ENCODE assay signal across 8 cellular contexts in the genomic region with DNA sequence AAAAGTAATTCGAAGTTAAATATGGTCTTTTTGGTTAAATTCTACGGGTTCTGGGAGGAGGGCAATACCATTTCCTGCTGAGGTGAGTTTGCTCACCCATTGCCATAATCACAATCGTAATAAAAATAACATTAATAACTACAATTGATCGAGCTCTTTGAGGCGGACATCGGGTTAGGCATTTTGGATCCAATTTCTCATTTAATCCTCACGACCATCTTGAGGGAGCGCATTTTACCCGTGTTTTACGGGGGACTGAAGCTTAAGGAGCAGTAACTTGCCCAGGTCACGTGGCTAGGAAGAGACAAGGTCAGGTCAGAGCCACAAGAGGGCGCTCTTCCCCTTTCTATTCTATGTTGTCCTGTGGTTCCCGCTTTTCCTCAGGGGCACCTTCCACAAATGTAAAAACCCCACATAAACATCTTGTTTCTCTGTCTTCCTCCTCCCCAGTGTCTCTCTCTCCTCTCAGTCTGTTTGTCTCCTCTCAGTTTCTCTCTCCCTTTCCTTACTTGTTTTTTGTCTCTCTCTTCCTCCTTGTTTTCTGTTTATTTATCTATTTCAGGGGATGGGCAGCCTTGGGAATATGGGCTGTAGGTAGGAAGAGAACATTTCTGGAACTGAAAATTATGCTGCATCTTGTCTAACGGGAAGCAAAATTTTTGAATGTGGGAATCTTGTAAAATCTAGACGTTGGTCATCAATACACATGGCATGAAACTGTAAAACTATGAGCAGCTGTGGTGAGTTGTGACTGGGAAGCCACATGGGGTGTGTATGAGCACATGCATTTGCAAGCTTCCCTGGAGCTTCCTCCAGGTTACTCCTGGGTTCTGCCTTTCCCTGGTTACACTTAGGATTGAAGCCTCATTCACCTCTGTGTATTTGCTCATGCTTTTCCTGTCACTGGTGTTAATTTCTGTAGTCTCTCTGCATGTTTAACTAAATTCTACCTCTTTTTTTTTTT.
DNase-seq lines count a peak whose midpoint lies in the region; ATAC-seq and TF ChIP-seq lines count a peak whose summit lies in the region.

No MANE protein-coding gene starts in this region.

- peak overlapping the region; percentile 59 for H3K27ac Mint-ChIP-seq in Caco-2 (ENCODE audit: unreplicated experiment)

- peak overlapping the region; percentile 93 for H3K4me3 Mint-ChIP-seq in Caco-2 (ENCODE audit: unreplicated experiment)

- H3K4me1 ChIP-seq in Caco-2: 0 out of 2 replicates have a peak, but pooled peaks cover 3% of the 10 kb centered on the region

- H3K9me3 ChIP-seq in Caco-2: no peaks in the 10 kb centered on the region

- peaks cover 7% of the 10 kb centered on the region for H3K4me1 Mint-ChIP-seq in Caco-2 (ENCODE audit: low read depth, unreplicated experiment)

- ATAC-seq in GM21381 (IDR thresholded peaks at IDR 0.05; ENCODE audit: unreplicated experiment): peak; percentile 81

- TF ChIP-seq CTCF in Caco-2 (IDR thresholded peaks at IDR 0.05; ENCODE audit: insufficient read depth in 1 of 2, low read depth in 1 of 2, low read length in 1 of 2, severe bottlenecking in 1 of 2, unreplicated experiment in 1 of 2): peak; percentile 66 to 82

- H3K27ac ChIP-seq in epithelial cell of prostate: peak overlapping the region; percentile 59

- no peaks in the 10 kb centered on the region for H3K36me3 Mint-ChIP-seq in Caco-2 (ENCODE audit: insufficient read depth, unreplicated experiment)

- CTCF ChIA-PET in Caco-2 (lab: Charles Lee): interaction anchor here (0.6 to 1.9 kb wide), 10 partner anchors 9 to 553 kb away, joined by 3 to 10 read pairs (median 5); no protein-coding TSS in a partner anchor

- no TSS peak for BruUV-seq in Caco-2 (replicated peaks; lab: Mats Ljungman, UMichigan)

- POLR2A ChIA-PET in Caco-2 (lab: Charles Lee): interaction anchor here (0.5 kb wide), 1 partner anchor 18 kb away, joined by 3 read pairs; no protein-coding TSS in a partner anchor

- H3K9me3 Mint-ChIP-seq in Caco-2 (ENCODE audit: unreplicated experiment): no peaks in the 10 kb centered on the region

- H3K27me3 ChIP-seq in Caco-2 (replicated peaks; ENCODE audit: control insufficient read depth, insufficient read depth, low read length): no peaks in the 10 kb centered on the region

- intact Hi-C loops in Caco-2 (cut with micrococcal nuclease; ENCODE audit: unreplicated experiment): loop anchor here (1.0 to 5.0 kb wide), 3 partner anchors 85 to 797 kb away; no protein-coding TSS in a partner anchor

- no peaks in the 10 kb centered on the region for H3K27me3 Mint-ChIP-seq in Caco-2 (ENCODE audit: insufficient read depth, unreplicated experiment)

- H3K36me3 ChIP-seq in Caco-2 (ENCODE audit: control insufficient read depth, insufficient read depth, low read length): no peaks in the 10 kb centered on the region

- DNase-seq in Caco-2 (peak; percentile 71 to 76), HT1080 (ENCODE audit: low read depth) (peak; percentile 81), NOMO-1 (lab: John Stamatoyannopoulos, UW; ENCODE audit: unreplicated experiment in 2 of 2) (peak; percentile 22 to 75), epithelial cell of prostate (ENCODE audit: low read depth, low spot score) (peak; percentile 26), mucosa of gallbladder (ENCODE audit: low spot score) (peak; percentile 78)
- DNase-seq in activated CD8-positive, alpha-beta memory T cell treated with anti-CD3 and anti-CD28 coated beads, Interleukin-2, amount 50 U/mL, for 24 hours (ENCODE audit: extremely low read depth): peak; percentile 10
- peak; percentile 37 to 44 for DNase-seq in stimulated activated CD8-positive, alpha-beta memory T cell treated with anti-CD3 and anti-CD28 coated beads, Interleukin-4, amount 100 ng/mL, for 1 hour (ENCODE audit: low read depth in 2 of 2, low spot score in 1 of 2)

- peak overlapping the region; percentile 47 for H3K4me3 ChIP-seq in Caco-2 (ENCODE audit: low read depth, low read length)

Comparison
In these comparisons a context has a peak if more than half of its experiments do, and no peak if none do; other contexts are left out.
1. Peak in every context shown above with its lines: DNase-seq, ATAC-seq, H3K4me3 ChIP-seq and H3K27ac ChIP-seq.
2. DNase-seq: peak in every context shown above with its lines; median percentile 81 in HT1080; 78 in mucosa of gallbladder; 74 in Caco-2; 48 in NOMO-1; 40 in stimulated activated CD8-positive, alpha-beta memory T cell treated with anti-CD3 and anti-CD28 coated beads, Interleukin-4, amount 100 ng/mL, for 1 hour; 26 in epithelial cell of prostate; 10 in activated CD8-positive, alpha-beta memory T cell treated with anti-CD3 and anti-CD28 coated beads, Interleukin-2, amount 50 U/mL, for 24 hours.